ENCODE assay signal across 9 cellular contexts in the genomic region with DNA sequence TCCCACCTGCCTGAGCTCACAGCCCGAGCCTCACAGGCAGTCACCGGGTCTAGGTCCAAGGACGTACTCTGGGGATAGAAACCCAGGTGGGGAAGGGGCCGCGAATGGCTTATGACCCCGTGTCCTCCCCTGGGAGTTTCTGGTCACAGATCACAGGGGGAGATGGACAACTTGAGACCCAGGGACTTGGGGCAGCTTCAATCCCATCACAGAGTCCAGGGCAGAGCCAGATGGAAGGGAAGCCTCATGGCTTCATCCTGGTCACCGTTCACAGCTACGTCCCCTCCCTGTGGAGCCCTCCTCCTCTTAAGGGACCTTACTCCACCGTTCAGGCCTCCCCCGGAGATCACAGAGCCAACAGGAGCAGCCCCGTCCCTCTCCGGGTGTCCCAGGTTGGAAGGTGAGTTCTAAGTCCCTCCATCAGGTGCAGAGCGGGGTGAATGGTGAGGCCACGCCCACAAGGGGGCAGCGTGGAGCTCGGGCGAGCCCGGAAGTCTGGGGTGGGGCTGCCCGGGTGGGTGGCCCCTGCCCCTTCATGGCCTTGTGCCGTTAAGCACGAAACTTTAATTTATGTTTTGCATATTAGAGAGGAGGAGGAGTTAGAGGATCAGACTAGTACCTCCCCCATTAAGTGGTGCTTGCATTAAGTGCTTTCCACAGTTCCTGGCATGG. TPM values are rescaled to one million over a fixed set of nuclear protein-coding genes. Genes with fewer than 3 reads are reported as not detected.
A peak's percentile ranks its signal among the peaks of the same experiment; 100 is the strongest.
DNase-seq lines count a peak whose midpoint lies in the region; ATAC-seq and TF ChIP-seq lines count a peak whose summit lies in the region.
"Not testable (repeated sequence)": the region's sequence is repeated elsewhere in the genome, so short reads cannot be mapped to it uniquely, and the experiment has no call there.
"Had no signal": no experiment of that assay in that cellular context is flagged by ENCODE, and none has a peak within 500 bp of the region (broad histone marks: within the 10 kb centered on the region; RNA-seq: fewer than 3 reads in every experiment).

No MANE protein-coding gene starts in this region.

- H4K20me1 ChIP-seq in GM23338 (replicated peaks; ENCODE audit: insufficient read depth); PC-3 (ENCODE audit: low read length): not testable (repeated sequence)

- not testable (repeated sequence) for H3K36me3 ChIP-seq in GM23338 (ENCODE audit: insufficient read depth); PC-3 (ENCODE audit: low read depth, low read length)

- H3K36me3 Mint-ChIP-seq in GM23338 (ENCODE audit: low read depth); activated CD4-positive, alpha-beta memory T cell treated with anti-CD3 and anti-CD28 coated beads for 36 hours: not testable (repeated sequence)

- H3K27me3 Mint-ChIP-seq in GM23338 (ENCODE audit: insufficient read depth, low read depth, poor library complexity); activated CD4-positive, alpha-beta memory T cell treated with anti-CD3 and anti-CD28 coated beads for 36 hours: not testable (repeated sequence)

- DNase-seq in GM10266 (ENCODE audit: extremely low spot score); GM23338 (ENCODE audit: low spot score); PC-3: not testable (repeated sequence)
- DNase-seq in activated CD4-positive, alpha-beta memory T cell treated with anti-CD3 and anti-CD28 coated beads for 36 hours, result peak; percentile 80
- DNase-seq in activated naive CD4-positive, alpha-beta T cell treated with anti-CD3 and anti-CD28 coated beads, Interleukin-2, amount 50 U/mL, for 16 hours, result peak; percentile 70
- peak in 1 of 2 donors; percentile 54 for DNase-seq in left colon
- peak; percentile 66 for DNase-seq in stimulated activated CD4-positive, alpha-beta T cell treated with anti-CD3 and anti-CD28 coated beads, Interleukin-1b, Interleukin-23, amount 100 ng/mL, for 48 hours
- DNase-seq in stimulated activated naive CD8-positive, alpha-beta T cell treated with anti-CD3 and anti-CD28 coated beads, Interleukin-15, Interleukin-2, amounts not matched to agents 100 U/mL and 50 U/mL, for 24 hours, result peak; percentile 78

- intact Hi-C loops in PC-3 (cut with micrococcal nuclease); activated CD4-positive, alpha-beta memory T cell treated with anti-CD3 and anti-CD28 coated beads for 36 hours (cut with micrococcal nuclease); left colon (cut with DNase I, micrococcal nuclease): not testable (repeated sequence)

- H3K4me3 ChIP-seq in GM23338; PC-3 (ENCODE audit: low read length): not testable (repeated sequence)

- H3K27ac ChIP-seq in GM23338 (ENCODE audit: low read depth); PC-3 (ENCODE audit: low read length): not testable (repeated sequence)

- not testable (repeated sequence) for H3F3A ChIP-seq in GM23338 (replicated peaks; ENCODE audit: low read depth); PC-3 (ENCODE audit: low read length, unreplicated experiment)

- H3K4me2 ChIP-seq in GM23338; PC-3 (ENCODE audit: low read length): not testable (repeated sequence)

- TF ChIP-seq CTCF in GM10266 (IDR thresholded peaks at IDR 0.05; ENCODE audit: control insufficient read depth, insufficient read depth, low read depth, missing control alignments), result peak; percentile 48
- peak in 1 of 2 experiments; percentile 54; a peak in 2 of 4 replicates for TF ChIP-seq CTCF in GM23338 (conservative IDR thresholded peaks at IDR 0.05; ENCODE audit: low read depth in 2 of 2)
- TF ChIP-seq CTCF in PC-3 (conservative IDR thresholded peaks at IDR 0.05; ENCODE audit: low read depth, low read length), result not testable (repeated sequence)

- not testable (repeated sequence) for H3K9me2 ChIP-seq in GM23338 (ENCODE audit: insufficient read depth); PC-3 (replicated peaks; ENCODE audit: low read length)

- H2AFZ ChIP-seq in GM23338; PC-3 (ENCODE audit: low read length): not testable (repeated sequence)

- POLR2A ChIA-PET in PC-3 (lab: Charles Lee; ENCODE audit: unreplicated experiment); activated CD4-positive, alpha-beta memory T cell treated with anti-CD3 and anti-CD28 coated beads for 36 hours (lab: Charles Lee): not testable (repeated sequence)

- not testable (repeated sequence) for BruUV-seq in PC-3 (replicated peaks; lab: Mats Ljungman, UMichigan)

- H3K27ac Mint-ChIP-seq in GM23338; activated CD4-positive, alpha-beta memory T cell treated with anti-CD3 and anti-CD28 coated beads for 36 hours: not testable (repeated sequence)

- H3K27me3 ChIP-seq in GM23338 (ENCODE audit: insufficient read depth), result not testable (repeated sequence)
- peaks cover 20% of the 10 kb centered on the region for H3K27me3 ChIP-seq in PC-3 (ENCODE audit: low read length)

- ATAC-seq in GM23338 (peak; percentile 95), PC-3 (peak; percentile 55), left colon (peak; percentile 83)
- ATAC-seq in stimulated activated naive CD8-positive, alpha-beta T cell treated with anti-CD3 and anti-CD28 coated beads, Interleukin-15, Interleukin-2, amounts not matched to agents 100 U/mL and 50 U/mL, for 24 hours, result peak; percentile 74

- not testable (repeated sequence) for H3K4me1 ChIP-seq in GM23338 (ENCODE audit: insufficient read depth); PC-3 (ENCODE audit: insufficient read depth, low read length)

- H3K79me2 ChIP-seq in GM23338 (replicated peaks; ENCODE audit: insufficient read depth); PC-3 (ENCODE audit: low read length): not testable (repeated sequence)

- H3K9ac ChIP-seq in PC-3 (ENCODE audit: low read length), result not testable (repeated sequence)

- H3K9me3 Mint-ChIP-seq in GM23338; activated CD4-positive, alpha-beta memory T cell treated with anti-CD3 and anti-CD28 coated beads for 36 hours: not testable (repeated sequence)

- not testable (repeated sequence) for H3K4me1 Mint-ChIP-seq in GM23338
- H3K4me1 Mint-ChIP-seq in activated CD4-positive, alpha-beta memory T cell treated with anti-CD3 and anti-CD28 coated beads for 36 hours (ENCODE audit: low read depth), result peaks cover 39% of the 10 kb centered on the region

- not testable (repeated sequence) for H3K4me3 Mint-ChIP-seq in GM23338; activated CD4-positive, alpha-beta memory T cell treated with anti-CD3 and anti-CD28 coated beads for 36 hours

- not testable (repeated sequence) for H3K9me3 ChIP-seq in PC-3 (ENCODE audit: low read length)

- CTCF ChIA-PET in PC-3 (lab: Charles Lee), result not testable (repeated sequence)
- CTCF ChIA-PET in activated CD4-positive, alpha-beta memory T cell treated with anti-CD3 and anti-CD28 coated beads for 36 hours (lab: Charles Lee), result interaction anchor here (1.1 to 1.2 kb wide), 2 partner anchors 29 to 32 kb away, joined by 4 to 6 read pairs; no protein-coding TSS in a partner anchor

RNA-seq across cellular contexts. Expression of a gene that starts 5.4 kb away (rescaled TPM):
- total RNA-seq in GM23338 (2014; rRNA removed; shearing (Covaris generic)), result 1.3 TPM in 1 of 2 replicates, not detected in the other
- 0.10 TPM in 2 replicates for polyA plus RNA-seq in GM23338 (2016; fragmentation: Nextera tagmentation; extraction: Ambion mirVana)
- total RNA-seq in PC-3 (2014; rRNA removed) (not detected in 2 replicates), left colon (10 to 100 TPM in 1 of 2 donors, 1 to 10 TPM in 1; 3.8 to 13.2 TPM)
- total RNA-seq in activated CD4-positive, alpha-beta memory T cell treated with anti-CD3 and anti-CD28 coated beads for 36 hours, result 1 to 10 TPM; 4.9 to 5.7 TPM
- polyA plus RNA-seq: keratinocyte had no signal

RNA-seq across cellular contexts. Expression of a gene that starts 20.3 kb away (rescaled TPM):
- not detected in 2 replicates for total RNA-seq in GM23338 (2014; rRNA removed; shearing (Covaris generic))
- not detected in 2 replicates for polyA plus RNA-seq in GM23338 (2016; fragmentation: Nextera tagmentation; extraction: Ambion mirVana)
- total RNA-seq in PC-3 (2014; rRNA removed) (not detected in 2 replicates), left colon (not detected)
- not detected for total RNA-seq in activated CD4-positive, alpha-beta memory T cell treated with anti-CD3 and anti-CD28 coated beads for 36 hours
- polyA plus RNA-seq: keratinocyte had no signal

RNA-seq across cellular contexts. Expression of a gene that starts 46.3 kb away (rescaled TPM):
- total RNA-seq in GM23338 (2014; rRNA removed; shearing (Covaris generic)), result not detected in 2 replicates
- not detected in 2 replicates for polyA plus RNA-seq in GM23338 (2016; fragmentation: Nextera tagmentation; extraction: Ambion mirVana)
- total RNA-seq in PC-3 (2014; rRNA removed), result not detected in 2 replicates
- not detected for total RNA-seq in activated CD4-positive, alpha-beta memory T cell treated with anti-CD3 and anti-CD28 coated beads for 36 hours
- total RNA-seq in left colon, result 1 to 10 TPM in 1 of 2 donors, under 1 TPM in 1; 0.82 to 2.2 TPM
- polyA plus RNA-seq: keratinocyte had no signal

RNA-seq across cellular contexts. Expression of a gene that starts 56.0 kb away (rescaled TPM):
- total RNA-seq in GM23338 (2014; rRNA removed; shearing (Covaris generic)), result 31.8 and 40.8 TPM in 2 replicates
- polyA plus RNA-seq in GM23338 (2016; fragmentation: Nextera tagmentation; extraction: Ambion mirVana), result 18.2 and 21.5 TPM in 2 replicates
- 1.1 and 3.7 TPM in 2 replicates for total RNA-seq in PC-3 (2014; rRNA removed)
- not detected for total RNA-seq in activated CD4-positive, alpha-beta memory T cell treated with anti-CD3 and anti-CD28 coated beads for 36 hours
- 1 to 10 TPM in 1 of 2 donors, not detected in 1; 1.1 TPM for total RNA-seq in left colon
